Comparison of ENCODE assay signal across 10 cellular contexts in the genomic region with DNA sequence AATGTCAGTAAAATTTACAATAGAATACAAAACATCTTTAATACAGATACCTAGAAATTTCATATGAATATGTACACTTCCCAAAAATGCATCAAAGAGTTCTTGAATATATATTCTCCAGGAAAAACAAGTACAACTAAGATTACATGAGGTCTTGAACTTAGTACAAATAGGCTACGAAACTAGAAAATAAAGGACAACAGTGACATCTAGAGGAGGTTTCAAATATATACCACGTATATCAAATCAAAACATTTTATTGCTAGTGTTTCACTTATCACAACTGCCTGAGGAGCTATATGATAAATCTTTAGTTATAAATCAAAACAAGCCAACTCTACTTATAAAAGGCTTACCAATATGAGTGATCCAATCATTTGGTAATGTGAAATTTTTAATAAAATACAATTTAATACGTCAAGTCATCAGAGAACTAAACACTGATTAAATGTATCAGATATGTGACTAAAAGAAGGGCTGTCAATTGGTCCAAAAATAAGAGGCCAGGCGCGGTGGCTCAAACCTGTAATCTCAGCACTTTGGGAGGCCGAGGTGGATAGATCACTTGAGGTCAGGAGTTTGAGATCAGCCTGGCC. TPM values are rescaled to one million over a fixed set of nuclear protein-coding genes. Genes with fewer than 3 reads are reported as not detected.
DNase-seq lines count a peak whose midpoint lies in the region; ATAC-seq, FAIRE-seq and TF ChIP-seq lines count a peak whose summit lies in the region.
"Had no signal": no experiment of that assay in that cellular context is flagged by ENCODE, and none has a peak within 500 bp of the region (broad histone marks: within the 10 kb centered on the region; RNA-seq: fewer than 3 reads in every experiment).

No MANE protein-coding gene starts in this region.

- peaks cover 79% of the 10 kb centered on the region for H3K79me2 ChIP-seq in Karpas-422 (ENCODE audit: low read length)
- H3K79me2 ChIP-seq: parathyroid adenoma had no signal

- H3K4me1 ChIP-seq in Karpas-422 (ENCODE audit: low read length) (peaks cover 28% of the 10 kb centered on the region), Peyer's patch (no peaks in the 10 kb centered on the region), pancreas (peaks cover 11 to 13% (median 11%) of the 10 kb centered on the region in 3 donors)
- H3K4me1 ChIP-seq: parathyroid adenoma had no signal

- H3K27ac ChIP-seq in Karpas-422 (ENCODE audit: low read length), result no peak overlapping the region
- no peak overlapping the region for H3K27ac ChIP-seq in Peyer's patch
- no peak overlapping the region for H3K27ac ChIP-seq in pancreas
- H3K27ac ChIP-seq: parathyroid adenoma had no signal

- ATAC-seq in GM21447 (IDR thresholded peaks at IDR 0.05; ENCODE audit: unreplicated experiment) (peak; percentile 67), pancreas (peak; percentile 53 to 79 (median 78)), GM18520 (IDR thresholded peaks at IDR 0.05; ENCODE audit: unreplicated experiment) (no peak), GM19452 (IDR thresholded peaks at IDR 0.05; ENCODE audit: unreplicated experiment) (no peak)

- H3K9ac ChIP-seq in Karpas-422 (ENCODE audit: low read length), result no peak overlapping the region
- H3K9ac ChIP-seq: parathyroid adenoma had no signal

- no peaks in the 10 kb centered on the region for H3K9me3 ChIP-seq in Karpas-422 (ENCODE audit: low read length)
- no peaks in the 10 kb centered on the region for H3K9me3 ChIP-seq in Peyer's patch
- H3K9me3 ChIP-seq in pancreas, result no peaks in the 10 kb centered on the region

- H3K4me2 ChIP-seq in Karpas-422 (ENCODE audit: low read depth, low read length, poor library complexity, severe bottlenecking), result no peak overlapping the region

- H3K9me2 ChIP-seq in Karpas-422 (replicated peaks; ENCODE audit: insufficient read depth, low read length), result no peaks in the 10 kb centered on the region

- H3K36me3 ChIP-seq in Karpas-422 (ENCODE audit: insufficient read depth, low read length) (peaks cover 23% of the 10 kb centered on the region), Peyer's patch (no peaks in the 10 kb centered on the region), pancreas (no peaks in the 10 kb centered on the region)

- H3K4me3 ChIP-seq in Karpas-422 (ENCODE audit: low read length) (no peak overlapping the region), Peyer's patch (no peak overlapping the region), pancreas (no peak overlapping the region)

- peak; percentile 96 for FAIRE-seq in pancreas (lab: Jason Lieb, UNC)

- TF ChIP-seq POLR2A in Peyer's patch (IDR thresholded peaks at IDR 0.05), result no peak

- WGBS in pancreas, 2 donors, result 59 to 62% methylated on average over 6 of the region's 6 CpGs

- H4K20me1 ChIP-seq in Karpas-422 (ENCODE audit: insufficient read depth, low read depth, low read length), result no peaks in the 10 kb centered on the region

- TF ChIP-seq CTCF in Peyer's patch (IDR thresholded peaks at IDR 0.05) (peak in 5 of 6 experiments; percentile 26 to 68 (median 59)), pancreas (IDR thresholded peaks at IDR 0.05) (peak in 2 of 4 donors; percentile 32 to 35)

- intact Hi-C loops in pancreas (cut with DNase I), result loop anchor here in 1 of 3 donors (10.0 kb wide), 1 partner anchor 887 kb away; no protein-coding TSS in a partner anchor

- no peaks in the 10 kb centered on the region for H3K27me3 ChIP-seq in Karpas-422 (ENCODE audit: low read length)
- H3K27me3 ChIP-seq in Peyer's patch, result no peaks in the 10 kb centered on the region
- no peaks in the 10 kb centered on the region for H3K27me3 ChIP-seq in pancreas

- DNase-seq in DMS53 (lab: John Stamatoyannopoulos, UW) (peak; percentile 60), Karpas-422 (peak; percentile 91), Peyer's patch (no peak), fibroblast of gingiva (ENCODE audit: low read depth) (peak; percentile 46), pancreas (no peak)
- DNase-seq: T-cell had no signal

- no peak overlapping the region for H2AFZ ChIP-seq in Karpas-422 (ENCODE audit: low read length)
- H2AFZ ChIP-seq: parathyroid adenoma had no signal

RNA-seq across cellular contexts. Expression of gene ANAPC10, which starts 36.6 kb away (rescaled TPM):
- 62.7 and 75.3 TPM in 2 replicates for total RNA-seq in Karpas-422 (2014; rRNA removed; shearing (Covaris generic); ENCODE audit: low replicate concordance)
- total RNA-seq in Peyer's patch (10 to 100 TPM; 11.7 to 75.9 (median 18.9) TPM), pancreas (10 to 100 TPM in 1 of 6 donors, 1 to 10 TPM in 5; 5.8 to 11.0 (median 8.3) TPM)
- 10 to 100 TPM in 1 of 2 donors, 1 to 10 TPM in 1; 5.3 to 11.1 TPM for polyA plus RNA-seq in pancreas

RNA-seq across cellular contexts. Expression of gene ABCE1, which starts 36.7 kb away (rescaled TPM):
- 117 and 237 TPM in 2 replicates for total RNA-seq in Karpas-422 (2014; rRNA removed; shearing (Covaris generic); ENCODE audit: low replicate concordance)
- 10 to 100 TPM; 15.4 to 56.9 (median 32.9) TPM for total RNA-seq in Peyer's patch
- total RNA-seq in pancreas, result 10 to 100 TPM; 25.1 to 51.8 (median 33.3) TPM
- 10 to 100 TPM in 1 of 2 donors, 1 to 10 TPM in 1; 9.6 to 16.6 TPM for polyA plus RNA-seq in pancreas

Comparison
In these comparisons a context has a peak if more than half of its experiments do, and no peak if none do; other contexts are left out.
1. DNase-seq: peak in DMS53 (single experiment), Karpas-422 (single experiment) and fibroblast of gingiva (single experiment); none in Peyer's patch (0 of 3) and pancreas (0 of 6).
2. ATAC-seq: peak in GM21447 (single experiment) and pancreas (4 of 4); none in GM18520 (single experiment) and GM19452 (single experiment).